19 cellular contexts compared by ENCODE assay signal in the genomic region with DNA sequence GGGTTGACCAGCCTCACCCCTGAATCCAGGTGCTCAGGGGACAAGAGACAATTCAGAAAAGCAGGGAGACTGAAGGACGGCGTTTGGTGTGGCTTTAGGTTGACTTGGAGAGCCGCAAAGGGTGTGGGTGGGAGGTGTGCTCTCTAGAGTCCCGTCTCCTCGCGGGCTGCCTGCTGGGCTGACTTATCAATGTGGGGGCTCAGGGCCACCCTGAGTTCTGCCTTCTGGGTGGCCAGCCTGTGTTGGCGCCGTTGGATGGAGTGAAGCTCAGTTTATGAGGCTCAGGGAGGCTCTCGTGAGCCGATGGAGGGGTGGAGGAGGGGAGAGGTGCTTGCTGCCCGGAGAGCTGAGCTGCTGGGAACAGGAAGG. TPM values are rescaled to one million over a fixed set of nuclear protein-coding genes. Genes with fewer than 3 reads are reported as not detected.
DNase-seq lines count a peak whose midpoint lies in the region; ATAC-seq and TF ChIP-seq lines count a peak whose summit lies in the region.
"Had no signal": no experiment of that assay in that cellular context is flagged by ENCODE, and none has a peak within 500 bp of the region (broad histone marks: within the 10 kb centered on the region; RNA-seq: fewer than 3 reads in every experiment).

No MANE protein-coding gene starts in this region.

- no peak overlapping the region for H3K4me3 ChIP-seq in CD4-positive, alpha-beta memory T cell (ENCODE audit: low read length in 2 of 2)
- H3K4me3 ChIP-seq in OCI-LY3 (ENCODE audit: low read length): no peak overlapping the region
- H3K4me3 ChIP-seq in coronary artery: no peak overlapping the region
- H3K4me3 ChIP-seq: GM23248 had no signal

- no peak for ATAC-seq in effector memory CD8-positive, alpha-beta T cell (replicated peaks)
- no peak for ATAC-seq in stimulated activated effector memory CD8-positive, alpha-beta T cell treated with anti-CD3 and anti-CD28 coated beads, Interleukin-12 subunit alpha, Interleukin-12 subunit beta, amount 100 ng/mL, for 72 hours
- ATAC-seq in GM21390 (IDR thresholded peaks at IDR 0.05; ENCODE audit: unreplicated experiment): no peak
- no peak for ATAC-seq in GM19035 (IDR thresholded peaks at IDR 0.05; ENCODE audit: unreplicated experiment)

- POLR2A ChIA-PET in CD4-positive, alpha-beta memory T cell (lab: Charles Lee; ENCODE audit: partially characterized antibody): interaction anchor here (0.6 to 1.1 kb wide), 2 partner anchors 13 to 331 kb away, joined by 3 to 4 read pairs; a partner anchor contains a TSS

- peak overlapping the region; percentile 82 for H3K4me2 ChIP-seq in OCI-LY3 (ENCODE audit: low read length)

- H3K79me2 ChIP-seq in OCI-LY3 (ENCODE audit: low read length): peaks cover 79% of the 10 kb centered on the region

- no peaks in the 10 kb centered on the region for H3K27me3 Mint-ChIP-seq in CD4-positive, alpha-beta memory T cell
- no peaks in the 10 kb centered on the region for H3K27me3 Mint-ChIP-seq in effector memory CD8-positive, alpha-beta T cell

- H2AFZ ChIP-seq in OCI-LY3 (ENCODE audit: low read depth, low read length): no peak overlapping the region
- H2AFZ ChIP-seq: GM23248 had no signal

- H3K36me3 Mint-ChIP-seq in CD4-positive, alpha-beta memory T cell: peaks cover 0 to 4% of the 10 kb centered on the region in 2 donors
- peaks cover 15% of the 10 kb centered on the region for H3K36me3 Mint-ChIP-seq in effector memory CD8-positive, alpha-beta T cell (ENCODE audit: insufficient read depth)
- peaks cover 17% of the 10 kb centered on the region for H3K36me3 Mint-ChIP-seq in stimulated activated effector memory CD8-positive, alpha-beta T cell treated with anti-CD3 and anti-CD28 coated beads, Interleukin-12 subunit alpha, Interleukin-12 subunit beta, amount 100 ng/mL, for 72 hours

- peaks cover 0 to 2% (median 0%) of the 10 kb centered on the region in 8 donors for H3K9me3 Mint-ChIP-seq in CD4-positive, alpha-beta memory T cell
- no peaks in the 10 kb centered on the region for H3K9me3 Mint-ChIP-seq in effector memory CD8-positive, alpha-beta T cell
- no peaks in the 10 kb centered on the region for H3K9me3 Mint-ChIP-seq in stimulated activated effector memory CD8-positive, alpha-beta T cell treated with anti-CD3 and anti-CD28 coated beads, Interleukin-12 subunit alpha, Interleukin-12 subunit beta, amount 100 ng/mL, for 72 hours

- no peaks in the 10 kb centered on the region for H3K27me3 ChIP-seq in CD4-positive, alpha-beta memory T cell (ENCODE audit: insufficient read depth, low read length)
- H3K27me3 ChIP-seq in OCI-LY3 (ENCODE audit: low read depth, low read length): no peaks in the 10 kb centered on the region
- H3K27me3 ChIP-seq: BE2C had no signal

- H3K4me3 Mint-ChIP-seq in CD4-positive, alpha-beta memory T cell: peak overlapping the region in 4 of 8 donors; percentile 33 to 60 (median 44)
- H3K4me3 Mint-ChIP-seq in effector memory CD8-positive, alpha-beta T cell: peak overlapping the region; percentile 67 to 72
- peak overlapping the region; percentile 17 for H3K4me3 Mint-ChIP-seq in stimulated activated effector memory CD8-positive, alpha-beta T cell treated with anti-CD3 and anti-CD28 coated beads, Interleukin-12 subunit alpha, Interleukin-12 subunit beta, amount 100 ng/mL, for 72 hours

- peaks cover 14 to 37% (median 30%) of the 10 kb centered on the region in 4 donors for H3K4me1 Mint-ChIP-seq in CD4-positive, alpha-beta memory T cell
- peaks cover 34 to 48% of the 10 kb centered on the region in 2 donors for H3K4me1 Mint-ChIP-seq in effector memory CD8-positive, alpha-beta T cell (ENCODE audit: low read depth in 2 of 2)
- H3K4me1 Mint-ChIP-seq in stimulated activated effector memory CD8-positive, alpha-beta T cell treated with anti-CD3 and anti-CD28 coated beads, Interleukin-12 subunit alpha, Interleukin-12 subunit beta, amount 100 ng/mL, for 72 hours: peaks cover 51% of the 10 kb centered on the region

- CTCF ChIA-PET in CD4-positive, alpha-beta memory T cell (lab: Charles Lee; ENCODE audit: partially characterized antibody): interaction anchor here (0.6 to 0.7 kb wide), 2 partner anchors 12 to 794 kb away, joined by 3 read pairs; no protein-coding TSS in a partner anchor

- DNase-seq in CD4-positive, alpha-beta memory T cell: no peak
- no peak for DNase-seq in effector memory CD8-positive, alpha-beta T cell
- no peak for DNase-seq in stimulated activated effector memory CD8-positive, alpha-beta T cell treated with anti-CD3 and anti-CD28 coated beads, Interleukin-12 subunit alpha, Interleukin-12 subunit beta, amount 100 ng/mL, for 72 hours (ENCODE audit: low spot score in 2 of 2)
- DNase-seq in anterior cingulate cortex (lab: John Stamatoyannopoulos, UW) (no peak), coronary artery (ENCODE audit: low spot score) (no peak)
- DNase-seq: ACHN; BE2C; COR-L47; DMS153; EL; GM23248; KBM-7; NCI-H1048; NCI-H2107; NCI-H69; NK-92 treated with Interleukin-12 subunit alpha and Interleukin-12 subunit beta, amount 100 ng/mL, for 24 hours had no signal

- H3K9me3 ChIP-seq in CD4-positive, alpha-beta memory T cell (ENCODE audit: control insufficient read depth in 1 of 2, low read length in 2 of 2): no peaks in the 10 kb centered on the region
- no peaks in the 10 kb centered on the region for H3K9me3 ChIP-seq in OCI-LY3 (ENCODE audit: insufficient read depth, low read length)
- H3K9me3 ChIP-seq: BE2C had no signal

- H3K27ac ChIP-seq in CD4-positive, alpha-beta memory T cell (ENCODE audit: low read depth, low read length): no peak overlapping the region
- no peak overlapping the region for H3K27ac ChIP-seq in OCI-LY3 (ENCODE audit: low read length)
- no peak overlapping the region for H3K27ac ChIP-seq in coronary artery
- H3K27ac ChIP-seq: GM23248 had no signal

- no peaks in the 10 kb centered on the region for H3K36me3 ChIP-seq in CD4-positive, alpha-beta memory T cell (ENCODE audit: insufficient read depth, low read length)
- peaks cover 40% of the 10 kb centered on the region for H3K36me3 ChIP-seq in OCI-LY3 (replicated peaks; ENCODE audit: low read depth, low read length)
- H3K36me3 ChIP-seq: BE2C had no signal

- peak overlapping the region in 5 of 7 donors; percentile 52 to 93 (median 79) for H3K27ac Mint-ChIP-seq in CD4-positive, alpha-beta memory T cell
- H3K27ac Mint-ChIP-seq in effector memory CD8-positive, alpha-beta T cell: peak overlapping the region; percentile 87 to 92
- H3K27ac Mint-ChIP-seq in stimulated activated effector memory CD8-positive, alpha-beta T cell treated with anti-CD3 and anti-CD28 coated beads, Interleukin-12 subunit alpha, Interleukin-12 subunit beta, amount 100 ng/mL, for 72 hours: peak overlapping the region; percentile 26

- H4K20me1 ChIP-seq in OCI-LY3 (ENCODE audit: insufficient read depth, low read length): peaks cover 50% of the 10 kb centered on the region

- TF ChIP-seq CTCF in OCI-LY3 (IDR thresholded peaks at IDR 0.05; ENCODE audit: low read depth, low read length) (no peak), coronary artery (IDR thresholded peaks at IDR 0.05) (no peak)

- intact Hi-C loops in CD4-positive, alpha-beta memory T cell (cut with micrococcal nuclease): no loop called here

- H3K4me1 ChIP-seq in CD4-positive, alpha-beta memory T cell (ENCODE audit: insufficient read depth, low read length): peaks cover 28% of the 10 kb centered on the region
- H3K4me1 ChIP-seq in OCI-LY3 (ENCODE audit: low read length): peaks cover 68% of the 10 kb centered on the region
- H3K4me1 ChIP-seq: BE2C had no signal

- H3K9ac ChIP-seq in OCI-LY3 (ENCODE audit: low read length): no peak overlapping the region
- H3K9ac ChIP-seq: GM23248 had no signal

RNA-seq across cellular contexts. Expression of a gene that starts 13.0 kb away (rescaled TPM):
- 10 to 100 TPM; 11.0 to 11.8 TPM for total RNA-seq in CD4-positive, alpha-beta memory T cell
- polyA plus RNA-seq in CD4-positive, alpha-beta memory T cell: 1 to 10 TPM; 4.1 to 5.7 TPM

Comparison
In these comparisons a context has a peak if more than half of its experiments do, and no peak if none do; other contexts are left out.
1. H3K27ac Mint-ChIP-seq: peak in every context shown above with its lines; median percentile 90 in effector memory CD8-positive, alpha-beta T cell; 79 in CD4-positive, alpha-beta memory T cell; 26 in stimulated activated effector memory CD8-positive, alpha-beta T cell treated with anti-CD3 and anti-CD28 coated beads, Interleukin-12 subunit alpha, Interleukin-12 subunit beta, amount 100 ng/mL, for 72 hours.